Comparison of ENCODE assay signal across 16 cellular contexts in the genomic region with DNA sequence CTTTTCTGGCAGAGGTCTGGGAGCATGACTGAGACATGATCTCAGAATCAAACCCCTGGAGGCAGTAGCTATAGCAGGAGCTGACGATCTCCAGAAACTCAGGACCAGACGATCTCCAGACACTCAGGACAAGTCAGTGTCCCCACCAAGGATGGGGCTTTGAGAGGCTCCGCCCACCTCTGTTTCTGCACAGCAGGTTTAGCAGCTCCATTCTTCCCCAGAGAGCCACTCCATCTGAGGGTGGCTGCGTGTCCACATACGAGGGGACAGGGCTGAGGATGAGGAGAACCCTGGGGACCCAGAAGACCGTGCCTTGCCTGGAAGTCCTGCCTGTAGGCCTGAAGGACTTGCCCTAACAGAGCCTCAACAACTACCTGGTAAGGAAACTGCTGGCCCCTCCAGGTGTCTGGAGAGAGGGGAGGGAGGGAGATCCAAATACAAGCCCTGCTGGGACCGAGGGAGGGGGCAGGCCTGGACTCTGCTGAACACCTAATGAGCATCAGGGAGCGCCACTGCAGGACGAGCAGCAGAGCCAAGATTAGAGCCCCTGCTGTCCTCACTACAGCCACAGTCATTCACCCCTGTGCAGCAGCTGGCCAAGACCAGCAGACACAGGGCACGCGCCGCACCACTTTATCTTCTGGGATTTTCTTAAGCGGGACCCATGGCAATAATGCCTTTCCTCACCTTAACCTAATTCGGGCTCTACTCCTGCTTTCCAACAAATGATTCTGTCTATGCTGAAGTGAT. TPM values are rescaled to one million over a fixed set of nuclear protein-coding genes. Genes with fewer than 3 reads are reported as not detected.
"Had no signal": no experiment of that assay in that cellular context is flagged by ENCODE, and none has a peak within 500 bp of the region (broad histone marks: within the 10 kb centered on the region; RNA-seq: fewer than 3 reads in every experiment).

A gene with protein sequence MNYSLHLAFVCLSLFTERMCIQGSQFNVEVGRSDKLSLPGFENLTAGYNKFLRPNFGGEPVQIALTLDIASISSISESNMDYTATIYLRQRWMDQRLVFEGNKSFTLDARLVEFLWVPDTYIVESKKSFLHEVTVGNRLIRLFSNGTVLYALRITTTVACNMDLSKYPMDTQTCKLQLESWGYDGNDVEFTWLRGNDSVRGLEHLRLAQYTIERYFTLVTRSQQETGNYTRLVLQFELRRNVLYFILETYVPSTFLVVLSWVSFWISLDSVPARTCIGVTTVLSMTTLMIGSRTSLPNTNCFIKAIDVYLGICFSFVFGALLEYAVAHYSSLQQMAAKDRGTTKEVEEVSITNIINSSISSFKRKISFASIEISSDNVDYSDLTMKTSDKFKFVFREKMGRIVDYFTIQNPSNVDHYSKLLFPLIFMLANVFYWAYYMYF (plus strand): TSS at position 228 of the 750 bp plus-strand sequence. CDS start 4,891 bp downstream, outside the sequence.

- H3K27ac ChIP-seq: dorsolateral prefrontal cortex, parathyroid adenoma, WERI-Rb-1 had no signal

- H3K36me3 ChIP-seq: upper lobe of left lung, WERI-Rb-1 had no signal

- H3K27me3 ChIP-seq: upper lobe of left lung had no signal

- H3K9me3 Mint-ChIP-seq: activated CD4-positive, alpha-beta memory T cell treated with anti-CD3 and anti-CD28 coated beads, Interleukin-2, amount 10 ng/mL, durations not matched to agents 7 days and 5 days; activated naive CD8-positive, alpha-beta T cell treated with anti-CD3 and anti-CD28 coated beads, Interleukin-2, amount 10 ng/mL, durations not matched to agents 7 days and 5 days; activated T-cell treated with anti-CD3 and anti-CD28 coated beads, Interleukin-2, amount 50 U/mL, for 72 hours; stimulated activated memory B cell treated with anti-CD40 and anti-IgM and Interleukin-4, amounts not matched to agents 10 μg/mL and 1 μg/mL and 100 μg/mL, for 72 hours had no signal

- H3K79me2 ChIP-seq: parathyroid adenoma had no signal

- H2AFZ ChIP-seq: parathyroid adenoma had no signal

- H3K27ac Mint-ChIP-seq: activated CD4-positive, alpha-beta memory T cell treated with anti-CD3 and anti-CD28 coated beads, Interleukin-2, amount 10 ng/mL, durations not matched to agents 7 days and 5 days; activated CD4-positive, alpha-beta T cell treated with anti-CD3 and anti-CD28 coated beads for 36 hours; activated naive CD8-positive, alpha-beta T cell treated with anti-CD3 and anti-CD28 coated beads, Interleukin-2, amount 10 ng/mL, durations not matched to agents 7 days and 5 days; activated T-cell treated with anti-CD3 and anti-CD28 coated beads, Interleukin-2, amount 50 U/mL, for 72 hours; stimulated activated memory B cell treated with anti-CD40 and anti-IgM and Interleukin-4, amounts not matched to agents 10 μg/mL and 1 μg/mL and 100 μg/mL, for 72 hours had no signal

- H3K36me3 Mint-ChIP-seq: activated naive CD8-positive, alpha-beta T cell treated with anti-CD3 and anti-CD28 coated beads, Interleukin-2, amount 10 ng/mL, durations not matched to agents 7 days and 5 days; stimulated activated memory B cell treated with anti-CD40 and anti-IgM and Interleukin-4, amounts not matched to agents 10 μg/mL and 1 μg/mL and 100 μg/mL, for 72 hours had no signal

- H3K27me3 Mint-ChIP-seq: activated CD4-positive, alpha-beta memory T cell treated with anti-CD3 and anti-CD28 coated beads, Interleukin-2, amount 10 ng/mL, durations not matched to agents 7 days and 5 days; activated CD4-positive, alpha-beta T cell treated with anti-CD3 and anti-CD28 coated beads for 36 hours; activated naive CD8-positive, alpha-beta T cell treated with anti-CD3 and anti-CD28 coated beads, Interleukin-2, amount 10 ng/mL, durations not matched to agents 7 days and 5 days; stimulated activated memory B cell treated with anti-CD40 and anti-IgM and Interleukin-4, amounts not matched to agents 10 μg/mL and 1 μg/mL and 100 μg/mL, for 72 hours had no signal

- ATAC-seq: activated CD4-positive, alpha-beta T cell treated with anti-CD3 and anti-CD28 coated beads for 36 hours; activated T-cell treated with anti-CD3 and anti-CD28 coated beads, Interleukin-2, amount 50 U/mL, for 72 hours; stimulated activated memory B cell treated with anti-CD40 and anti-IgM and Interleukin-4, amounts not matched to agents 10 μg/mL and 1 μg/mL and 100 μg/mL, for 72 hours had no signal

- H3K4me3 Mint-ChIP-seq: activated CD4-positive, alpha-beta memory T cell treated with anti-CD3 and anti-CD28 coated beads, Interleukin-2, amount 10 ng/mL, durations not matched to agents 7 days and 5 days; activated CD4-positive, alpha-beta T cell treated with anti-CD3 and anti-CD28 coated beads for 36 hours; activated naive CD8-positive, alpha-beta T cell treated with anti-CD3 and anti-CD28 coated beads, Interleukin-2, amount 10 ng/mL, durations not matched to agents 7 days and 5 days; activated T-cell treated with anti-CD3 and anti-CD28 coated beads, Interleukin-2, amount 50 U/mL, for 72 hours; stimulated activated memory B cell treated with anti-CD40 and anti-IgM and Interleukin-4, amounts not matched to agents 10 μg/mL and 1 μg/mL and 100 μg/mL, for 72 hours had no signal

- H3K9me3 ChIP-seq: upper lobe of left lung had no signal

- H3K4me1 Mint-ChIP-seq: activated CD4-positive, alpha-beta memory T cell treated with anti-CD3 and anti-CD28 coated beads, Interleukin-2, amount 10 ng/mL, durations not matched to agents 7 days and 5 days; activated CD4-positive, alpha-beta T cell treated with anti-CD3 and anti-CD28 coated beads for 36 hours; activated naive CD8-positive, alpha-beta T cell treated with anti-CD3 and anti-CD28 coated beads, Interleukin-2, amount 10 ng/mL, durations not matched to agents 7 days and 5 days had no signal

- H3K4me3 ChIP-seq: upper lobe of left lung had no signal

- DNase-seq: activated CD4-positive, alpha-beta memory T cell treated with anti-CD3 and anti-CD28 coated beads, Interleukin-2, amount 10 ng/mL, durations not matched to agents 7 days and 5 days; activated CD4-positive, alpha-beta T cell treated with anti-CD3 and anti-CD28 coated beads for 36 hours; activated CD8-positive, alpha-beta memory T cell treated with anti-CD3 and anti-CD28 coated beads, Interleukin-2, amount 50 U/mL, for 4 hours; activated gamma-delta T cell treated with Interleukin-2 at 50 U/mL for 16 hours; activated naive CD8-positive, alpha-beta T cell treated with anti-CD3 and anti-CD28 coated beads, Interleukin-2, amount 10 ng/mL, durations not matched to agents 7 days and 5 days; activated T-cell treated with anti-CD3 and anti-CD28 coated beads, Interleukin-2, amount 50 U/mL, for 72 hours; anterior cingulate cortex; dorsolateral prefrontal cortex; foreskin melanocyte; small intestine; T-helper 1 cell; upper lobe of left lung; WERI-Rb-1 had no signal

- H3K9ac ChIP-seq: parathyroid adenoma had no signal

RNA-seq across cellular contexts. Expression of the gene that starts here (rescaled TPM):
- total RNA-seq: activated CD4-positive, alpha-beta memory T cell treated with anti-CD3 and anti-CD28 coated beads, Interleukin-2, amount 10 ng/mL, durations not matched to agents 7 days and 5 days; activated CD4-positive, alpha-beta T cell treated with anti-CD3 and anti-CD28 coated beads for 36 hours; activated naive CD8-positive, alpha-beta T cell treated with anti-CD3 and anti-CD28 coated beads, Interleukin-2, amount 10 ng/mL, durations not matched to agents 7 days and 5 days; activated T-cell treated with anti-CD3 and anti-CD28 coated beads, Interleukin-2, amount 50 U/mL, for 72 hours; bronchial epithelial cell had no signal
